15 cellular contexts compared by ENCODE assay signal in genomic region chr2:45612265-45612664, GRCh38. TPM values are rescaled to one million over a fixed set of nuclear protein-coding genes. Genes with fewer than 3 reads are reported as not detected.
DNase-seq lines count a peak whose midpoint lies in the region; ATAC-seq, FAIRE-seq and TF ChIP-seq lines count a peak whose summit lies in the region.
"Had no signal": no experiment of that assay in that cellular context is flagged by ENCODE, and none has a peak within 500 bp of the region (broad histone marks: within the 10 kb centered on the region; RNA-seq: fewer than 3 reads in every experiment).

No MANE protein-coding gene starts in this region.

- DNase-seq in GM12865 (ENCODE audit: low read depth) (peak; percentile 14), astrocyte (ENCODE audit: low read depth) (no peak), mesothelial cell of epicardium (ENCODE audit: low spot score in 2 of 2, unreplicated experiment in 2 of 2) (no peak), UCSD-AML1 (lab: John Stamatoyannopoulos, UW; ENCODE audit: unreplicated experiment) (no peak), NCI-H2029 (lab: John Stamatoyannopoulos, UW) (no peak)
- DNase-seq in T-helper 2 cell treated with Interferon-gamma antibody and Interleukin-4, amounts not matched to agents 5 μg/mL and 100 μg/mL, for 36 hours (ENCODE audit: low spot score) = no peak
- DNase-seq: activated CD4-positive, alpha-beta T cell treated with anti-CD3 and anti-CD28 coated beads for 1 hour; activated gamma-delta T cell treated with Interleukin-2 at 50 U/mL for 16 hours; AML-193; NCI-H187 treated with DMSO at 0.1 percent for 48 hours; stimulated activated CD4-positive, alpha-beta T cell treated with anti-CD3 and anti-CD28 coated beads, Interleukin-2, amount 100 ng/mL, for 48 hours; stimulated activated naive B cell treated with anti-CD40 and anti-IgM and Interleukin-4, amounts not matched to agents 10 μg/mL and 1 μg/mL and 100 μg/mL, for 72 hours had no signal

- no peak overlapping the region for H3K4me2 ChIP-seq in astrocyte (ENCODE audit: low read length)

- peak overlapping the region; percentile 7; the same call in 1 of the 2 replicates for H3K27ac ChIP-seq in ACC112 (ENCODE audit: low read depth, low read length)
- H3K27ac ChIP-seq in astrocyte (ENCODE audit: low read depth, low read length) = no peak overlapping the region

- H3K4me1 Mint-ChIP-seq in astrocyte (ENCODE audit: low read depth, unreplicated experiment) (peaks cover 1% of the 10 kb centered on the region), mesothelial cell of epicardium (peaks cover 27% of the 10 kb centered on the region)
- H3K4me1 Mint-ChIP-seq in T-helper 2 cell treated with Interferon-gamma antibody and Interleukin-4, amounts not matched to agents 5 μg/mL and 100 μg/mL, for 36 hours (ENCODE audit: low read depth) = peaks cover 23% of the 10 kb centered on the region

- H3K79me2 ChIP-seq in ACC112 (ENCODE audit: control insufficient read depth, insufficient read depth, low read length, unreplicated experiment) = peaks cover 34% of the 10 kb centered on the region
- peaks cover 29% of the 10 kb centered on the region for H3K79me2 ChIP-seq in astrocyte (ENCODE audit: insufficient read depth, low read length)

- no peaks in the 10 kb centered on the region for H3K9me3 Mint-ChIP-seq in astrocyte (ENCODE audit: unreplicated experiment)
- H3K9me3 Mint-ChIP-seq in mesothelial cell of epicardium = no peaks in the 10 kb centered on the region
- H3K9me3 Mint-ChIP-seq in T-helper 2 cell treated with Interferon-gamma antibody and Interleukin-4, amounts not matched to agents 5 μg/mL and 100 μg/mL, for 36 hours = no peaks in the 10 kb centered on the region
- H3K9me3 Mint-ChIP-seq: stimulated activated naive B cell treated with anti-CD40 and anti-IgM and Interleukin-4, amounts not matched to agents 10 μg/mL and 1 μg/mL and 100 μg/mL, for 72 hours had no signal

- peaks cover 61% of the 10 kb centered on the region for H3K4me1 ChIP-seq in ACC112 (ENCODE audit: control insufficient read depth, insufficient read depth, low read length, unreplicated experiment)
- peaks cover 8% of the 10 kb centered on the region for H3K4me1 ChIP-seq in astrocyte (ENCODE audit: insufficient read depth, low read length)

- H3K27me3 Mint-ChIP-seq in astrocyte (ENCODE audit: low read depth, unreplicated experiment) (no peaks in the 10 kb centered on the region), mesothelial cell of epicardium (ENCODE audit: low read depth) (no peaks in the 10 kb centered on the region)
- H3K27me3 Mint-ChIP-seq in T-helper 2 cell treated with Interferon-gamma antibody and Interleukin-4, amounts not matched to agents 5 μg/mL and 100 μg/mL, for 36 hours (ENCODE audit: low read depth) = peaks cover 4% of the 10 kb centered on the region
- H3K27me3 Mint-ChIP-seq: stimulated activated naive B cell treated with anti-CD40 and anti-IgM and Interleukin-4, amounts not matched to agents 10 μg/mL and 1 μg/mL and 100 μg/mL, for 72 hours had no signal

- no peak overlapping the region for H2AFZ ChIP-seq in ACC112 (ENCODE audit: low read length, unreplicated experiment)
- no peak overlapping the region for H2AFZ ChIP-seq in astrocyte (ENCODE audit: low read depth, low read length)

- peak overlapping the region; percentile 3 for H3K27ac Mint-ChIP-seq in astrocyte (ENCODE audit: unreplicated experiment)
- H3K27ac Mint-ChIP-seq in mesothelial cell of epicardium = peak overlapping the region; percentile 99
- H3K27ac Mint-ChIP-seq in T-helper 2 cell treated with Interferon-gamma antibody and Interleukin-4, amounts not matched to agents 5 μg/mL and 100 μg/mL, for 36 hours = no peak overlapping the region

- H3K4me3 ChIP-seq in ACC112 (ENCODE audit: low read depth, low read length) (no peak overlapping the region), GM12865 (ENCODE audit: low read depth, low read length) (no peak overlapping the region), astrocyte (ENCODE audit: insufficient read depth, low read depth, low read length) (no peak overlapping the region)

- FAIRE-seq in astrocyte (lab: Jason Lieb, UNC) = no peak

- H3K36me3 Mint-ChIP-seq in astrocyte (ENCODE audit: low read depth, unreplicated experiment) (no peaks in the 10 kb centered on the region), mesothelial cell of epicardium (no peaks in the 10 kb centered on the region)
- H3K36me3 Mint-ChIP-seq in T-helper 2 cell treated with Interferon-gamma antibody and Interleukin-4, amounts not matched to agents 5 μg/mL and 100 μg/mL, for 36 hours (ENCODE audit: low read depth) = no peaks in the 10 kb centered on the region

- H4K20me1 ChIP-seq in astrocyte (ENCODE audit: insufficient read depth, low read length) = peaks cover 8% of the 10 kb centered on the region

- H3K9me3 ChIP-seq in astrocyte (ENCODE audit: insufficient read depth, low read depth, low read length) = no peaks in the 10 kb centered on the region

- TF ChIP-seq CTCF in GM12865 (IDR thresholded peaks at IDR 0.05; ENCODE audit: insufficient read depth, low read depth, low read length, missing control alignments) (no peak), astrocyte (IDR thresholded peaks at IDR 0.05; ENCODE audit: insufficient read depth, low read depth, low read length) (no peak), mesothelial cell of epicardium (IDR thresholded peaks at IDR 0.05; ENCODE audit: unreplicated experiment) (no peak)

- no peak overlapping the region for H3K9ac ChIP-seq in astrocyte (ENCODE audit: low read length)

- H3K27me3 ChIP-seq in ACC112 (ENCODE audit: insufficient read depth, low read length) (no peaks in the 10 kb centered on the region), astrocyte (ENCODE audit: insufficient read depth, low read length) (no peaks in the 10 kb centered on the region)
- H3K27me3 ChIP-seq: cardiac muscle cell had no signal

- ATAC-seq in HG02938 (IDR thresholded peaks at IDR 0.05; ENCODE audit: unreplicated experiment) = no peak

- H3K36me3 ChIP-seq in ACC112 (ENCODE audit: insufficient read depth, low read length) (no peaks in the 10 kb centered on the region), astrocyte (ENCODE audit: insufficient read depth, low read length) (no peaks in the 10 kb centered on the region)
- H3K36me3 ChIP-seq: cardiac muscle cell had no signal

- H3K4me3 Mint-ChIP-seq in astrocyte (ENCODE audit: unreplicated experiment) (peak overlapping the region; percentile 6), mesothelial cell of epicardium (peak overlapping the region; percentile 24)
- no peak overlapping the region for H3K4me3 Mint-ChIP-seq in T-helper 2 cell treated with Interferon-gamma antibody and Interleukin-4, amounts not matched to agents 5 μg/mL and 100 μg/mL, for 36 hours

RNA-seq across cellular contexts. Expression of gene SRBD1, which starts 1.2 kb away (rescaled TPM):
- total RNA-seq in astrocyte (9.3 and 9.5 TPM in 2 replicates), mesothelial cell of epicardium (16.2 to 22.6 TPM (median 19.3 TPM) in 3 replicates)

RNA-seq across cellular contexts. Expression of gene PRKCE, which starts 39.2 kb away (rescaled TPM):
- total RNA-seq in astrocyte (11.2 and 12.8 TPM in 2 replicates), mesothelial cell of epicardium (18.1 to 18.5 TPM (median 18.4 TPM) in 3 replicates)
